In the genomic region with DNA sequence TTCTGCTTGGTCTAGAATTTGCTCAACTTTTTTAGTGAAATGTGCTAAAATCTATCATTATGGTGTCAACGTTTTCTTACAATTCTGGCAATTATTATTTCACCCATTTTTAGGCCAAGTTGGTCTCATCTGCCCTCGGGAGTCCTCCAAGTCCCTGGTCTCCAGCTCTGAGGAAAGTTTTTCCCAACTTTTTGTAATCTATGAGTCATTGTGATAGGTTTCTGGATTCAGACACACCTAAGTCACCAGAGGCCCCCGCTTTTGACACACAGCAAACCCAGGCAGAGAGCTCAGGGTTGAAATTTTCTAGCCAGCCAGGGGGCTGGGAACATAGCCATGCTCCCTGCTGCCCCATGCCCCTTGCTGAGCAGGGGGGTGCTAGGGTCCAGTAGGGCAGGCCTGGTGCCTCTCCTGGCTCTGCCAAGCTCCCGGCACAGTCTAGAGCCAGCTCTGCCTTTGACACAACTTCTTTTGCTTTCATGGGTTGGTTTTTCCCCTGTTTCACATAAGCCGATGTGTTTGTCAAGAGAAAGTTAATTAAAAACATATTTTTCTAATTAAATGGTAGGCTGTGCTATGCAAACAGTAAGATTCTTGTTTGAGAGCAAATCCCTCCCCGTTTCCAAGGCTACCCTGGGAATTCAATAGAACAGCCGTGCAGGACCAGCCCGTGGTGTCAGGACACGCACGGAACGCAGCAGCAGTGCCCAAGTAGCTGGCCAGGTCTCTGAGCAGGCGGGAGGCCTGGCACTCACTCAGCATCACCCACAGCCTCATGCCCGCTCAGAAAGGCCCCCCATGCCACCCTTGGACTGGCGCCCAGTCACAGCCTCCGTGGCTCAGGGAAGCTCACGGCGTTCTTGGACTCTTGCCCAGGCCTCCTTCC, we compare ENCODE assay signal across 13 cellular contexts. TPM values are rescaled to one million over a fixed set of nuclear protein-coding genes. Genes with fewer than 3 reads are reported as not detected.
A peak's percentile ranks its signal among the peaks of the same experiment; 100 is the strongest.
DNase-seq lines count a peak whose midpoint lies in the region; ATAC-seq and TF ChIP-seq lines count a peak whose summit lies in the region.
"Had no signal": no experiment of that assay in that cellular context is flagged by ENCODE, and none has a peak within 500 bp of the region (broad histone marks: within the 10 kb centered on the region; RNA-seq: fewer than 3 reads in every experiment).

No MANE protein-coding gene starts in this region.

- no peak overlapping the region for H3K27ac ChIP-seq in lower lobe of right lung
- H3K27ac ChIP-seq in aorta (ENCODE audit: low read depth in 1 of 2, low read length in 2 of 2): no peak overlapping the region

- H3K9me3 Mint-ChIP-seq in natural killer cell treated with Interleukin-12 subunit alpha and Interleukin-12 subunit beta and Interleukin-15 and Interleukin-18, amount 100 ng/mL, for 72 hours: no peaks in the 10 kb centered on the region
- H3K9me3 Mint-ChIP-seq in natural killer cell (peaks cover 0 to 3% of the 10 kb centered on the region in 2 donors), CD14-positive monocyte (peaks cover 0 to 8% (median 2%) of the 10 kb centered on the region in 7 donors)
- H3K9me3 Mint-ChIP-seq in stimulated activated naive CD8-positive, alpha-beta T cell treated with anti-CD3 and anti-CD28 coated beads, Interleukin-15, amount 100 ng/mL, for 72 hours: peaks cover 0 to 4% of the 10 kb centered on the region in 2 donors
- H3K9me3 Mint-ChIP-seq: activated naive CD8-positive, alpha-beta T cell treated with anti-CD3 and anti-CD28 coated beads, Interleukin-2, amount 50 U/mL, for 24 hours had no signal

- H3K9me3 ChIP-seq in lower lobe of right lung (no peaks in the 10 kb centered on the region), aorta (ENCODE audit: control insufficient read depth, low read length) (no peaks in the 10 kb centered on the region)

- no peak overlapping the region for H3K4me3 Mint-ChIP-seq in natural killer cell treated with Interleukin-12 subunit alpha and Interleukin-12 subunit beta and Interleukin-15 and Interleukin-18, amount 100 ng/mL, for 72 hours
- H3K4me3 Mint-ChIP-seq in natural killer cell: no peak overlapping the region
- no peak overlapping the region for H3K4me3 Mint-ChIP-seq in CD14-positive monocyte
- no peak overlapping the region for H3K4me3 Mint-ChIP-seq in stimulated activated naive CD8-positive, alpha-beta T cell treated with anti-CD3 and anti-CD28 coated beads, Interleukin-15, amount 100 ng/mL, for 72 hours
- H3K4me3 Mint-ChIP-seq: activated CD8-positive, alpha-beta T cell treated with anti-CD3 and anti-CD28 coated beads, Interleukin-2, amount 10 ng/mL, durations not matched to agents 7 days and 5 days; activated naive CD8-positive, alpha-beta T cell treated with anti-CD3 and anti-CD28 coated beads, Interleukin-2, amount 50 U/mL, for 24 hours; B cell; memory B cell had no signal

- H3K4me3 ChIP-seq in lower lobe of right lung (no peak overlapping the region), aorta (ENCODE audit: low read length in 2 of 2) (no peak overlapping the region)

- H3K27me3 Mint-ChIP-seq in natural killer cell treated with Interleukin-12 subunit alpha and Interleukin-12 subunit beta and Interleukin-15 and Interleukin-18, amount 100 ng/mL, for 72 hours: peaks cover 11 to 21% of the 10 kb centered on the region in 2 donors
- peaks cover 8 to 9% of the 10 kb centered on the region in 2 donors for H3K27me3 Mint-ChIP-seq in natural killer cell (ENCODE audit: low read depth in 2 of 2)
- peaks cover 6 to 15% (median 10%) of the 10 kb centered on the region in 3 donors for H3K27me3 Mint-ChIP-seq in CD14-positive monocyte (ENCODE audit: low read depth in 3 of 3)
- H3K27me3 Mint-ChIP-seq in stimulated activated naive CD8-positive, alpha-beta T cell treated with anti-CD3 and anti-CD28 coated beads, Interleukin-15, amount 100 ng/mL, for 72 hours: peaks cover 12% of the 10 kb centered on the region

- 42 to 50% methylated on average over 17 of the region's 17 CpGs for WGBS in aorta, 2 donors

- TF ChIP-seq CTCF in natural killer cell (IDR thresholded peaks at IDR 0.05) (no peak), lower lobe of right lung (IDR thresholded peaks at IDR 0.05) (no peak), CD14-positive monocyte (IDR thresholded peaks at IDR 0.05) (no peak)

- peak; percentile 37 for DNase-seq in natural killer cell treated with Interleukin-12 subunit alpha and Interleukin-12 subunit beta and Interleukin-15 and Interleukin-18, amount 100 ng/mL, for 72 hours (ENCODE audit: low spot score)
- DNase-seq in natural killer cell (no peak), cerebellar cortex (ENCODE audit: low spot score) (peak; percentile 9), lower lobe of right lung (peak; percentile 46), aorta (peak in 1 of 2 donors; percentile 39), CD14-positive monocyte (ENCODE audit: low spot score) (no peak)
- no peak for DNase-seq in stimulated activated naive CD8-positive, alpha-beta T cell treated with anti-CD3 and anti-CD28 coated beads, Interleukin-15, amount 100 ng/mL, for 72 hours
- DNase-seq: activated CD8-positive, alpha-beta T cell treated with anti-CD3 and anti-CD28 coated beads, Interleukin-2, amount 10 ng/mL, durations not matched to agents 7 days and 5 days; activated naive CD8-positive, alpha-beta T cell treated with anti-CD3 and anti-CD28 coated beads, Interleukin-2, amount 50 U/mL, for 24 hours; T-helper 1 cell had no signal

- H3K36me3 Mint-ChIP-seq in natural killer cell treated with Interleukin-12 subunit alpha and Interleukin-12 subunit beta and Interleukin-15 and Interleukin-18, amount 100 ng/mL, for 72 hours: no peaks in the 10 kb centered on the region
- H3K36me3 Mint-ChIP-seq in natural killer cell (no peaks in the 10 kb centered on the region), CD14-positive monocyte (no peaks in the 10 kb centered on the region)

- H3K27ac Mint-ChIP-seq in natural killer cell treated with Interleukin-12 subunit alpha and Interleukin-12 subunit beta and Interleukin-15 and Interleukin-18, amount 100 ng/mL, for 72 hours: no peak overlapping the region
- H3K27ac Mint-ChIP-seq in natural killer cell: no peak overlapping the region
- no peak overlapping the region for H3K27ac Mint-ChIP-seq in CD14-positive monocyte
- no peak overlapping the region for H3K27ac Mint-ChIP-seq in stimulated activated naive CD8-positive, alpha-beta T cell treated with anti-CD3 and anti-CD28 coated beads, Interleukin-15, amount 100 ng/mL, for 72 hours
- H3K27ac Mint-ChIP-seq: activated CD8-positive, alpha-beta T cell treated with anti-CD3 and anti-CD28 coated beads, Interleukin-2, amount 10 ng/mL, durations not matched to agents 7 days and 5 days; activated naive CD8-positive, alpha-beta T cell treated with anti-CD3 and anti-CD28 coated beads, Interleukin-2, amount 50 U/mL, for 24 hours; B cell; memory B cell had no signal

- ATAC-seq in natural killer cell treated with Interleukin-12 subunit alpha and Interleukin-12 subunit beta and Interleukin-15 and Interleukin-18, amount 100 ng/mL, for 72 hours: no peak
- no peak for ATAC-seq in natural killer cell
- ATAC-seq in lower lobe of right lung: peak in 1 of 2 donors; percentile 19
- peak; percentile 48 for ATAC-seq in aorta (ENCODE audit: low FRiP score)
- ATAC-seq in GM21447 (IDR thresholded peaks at IDR 0.05; ENCODE audit: unreplicated experiment): no peak
- ATAC-seq in stimulated activated naive CD8-positive, alpha-beta T cell treated with anti-CD3 and anti-CD28 coated beads, Interleukin-15, amount 100 ng/mL, for 72 hours: no peak
- ATAC-seq: activated CD8-positive, alpha-beta T cell treated with anti-CD3 and anti-CD28 coated beads, Interleukin-2, amount 10 ng/mL, durations not matched to agents 7 days and 5 days; activated naive CD8-positive, alpha-beta T cell treated with anti-CD3 and anti-CD28 coated beads, Interleukin-2, amount 50 U/mL, for 24 hours had no signal

- intact Hi-C loops in natural killer cell (cut with micrococcal nuclease): no loop called here
- intact Hi-C loops in lower lobe of right lung (cut with DNase I): no loop called here
- intact Hi-C loops in aorta (cut with DNase I): no loop called here
- intact Hi-C loops in CD14-positive monocyte (cut with micrococcal nuclease): no loop called here

- no peaks in the 10 kb centered on the region for H3K4me1 ChIP-seq in lower lobe of right lung
- H3K4me1 ChIP-seq in aorta (ENCODE audit: control insufficient read depth in 1 of 2, insufficient read depth in 2 of 2, low read length in 2 of 2): no peaks in the 10 kb centered on the region

- H3K36me3 ChIP-seq in lower lobe of right lung (no peaks in the 10 kb centered on the region), aorta (ENCODE audit: control insufficient read depth in 1 of 2, insufficient read depth in 2 of 2, low read length in 1 of 2) (no peaks in the 10 kb centered on the region)

- H3K4me1 Mint-ChIP-seq in natural killer cell treated with Interleukin-12 subunit alpha and Interleukin-12 subunit beta and Interleukin-15 and Interleukin-18, amount 100 ng/mL, for 72 hours (ENCODE audit: low read depth in 2 of 2): no peaks in the 10 kb centered on the region
- H3K4me1 Mint-ChIP-seq in natural killer cell: peaks cover 0 to 4% of the 10 kb centered on the region in 2 donors
- peaks cover 7% of the 10 kb centered on the region for H3K4me1 Mint-ChIP-seq in CD14-positive monocyte
- H3K4me1 Mint-ChIP-seq in stimulated activated naive CD8-positive, alpha-beta T cell treated with anti-CD3 and anti-CD28 coated beads, Interleukin-15, amount 100 ng/mL, for 72 hours: peaks cover 8% of the 10 kb centered on the region
- H3K4me1 Mint-ChIP-seq: B cell, memory B cell had no signal

- no peaks in the 10 kb centered on the region for H3K27me3 ChIP-seq in lower lobe of right lung (ENCODE audit: low read depth)
- no peaks in the 10 kb centered on the region for H3K27me3 ChIP-seq in aorta (ENCODE audit: control insufficient read depth in 1 of 2, insufficient read depth in 2 of 2, low read length in 1 of 2)

RNA-seq across cellular contexts. Expression of gene SNED1, which starts 25.5 kb away (rescaled TPM):
- total RNA-seq in natural killer cell treated with Interleukin-12 subunit alpha and Interleukin-12 subunit beta and Interleukin-15 and Interleukin-18, amount 100 ng/mL, for 72 hours: under 1 TPM in 1 of 2 donors, not detected in 1; 0.14 TPM
- total RNA-seq in natural killer cell (1 to 10 TPM in 2 of 3 donors, under 1 TPM in 1; 0.97 to 4.9 (median 2.5) TPM), lower lobe of right lung (36.2 TPM), aorta (100 to 1,000 TPM; 108 to 149 TPM)
- polyA plus RNA-seq in aorta (10 to 100 TPM in 1 of 2 donors, 1 to 10 TPM in 1; 5.9 to 27.3 TPM), CD14-positive monocyte (under 1 TPM; 0.02 to 0.12 TPM)

Comparison
In these comparisons a context has a peak if more than half of its experiments do, and no peak if none do; other contexts are left out.
1. DNase-seq: peak in natural killer cell treated with Interleukin-12 subunit alpha and Interleukin-12 subunit beta and Interleukin-15 and Interleukin-18, amount 100 ng/mL, for 72 hours (single experiment), cerebellar cortex (single experiment) and lower lobe of right lung (single experiment); none in natural killer cell (single experiment), CD14-positive monocyte (single experiment) and stimulated activated naive CD8-positive, alpha-beta T cell treated with anti-CD3 and anti-CD28 coated beads, Interleukin-15, amount 100 ng/mL, for 72 hours (0 of 2).